In the genomic region with DNA sequence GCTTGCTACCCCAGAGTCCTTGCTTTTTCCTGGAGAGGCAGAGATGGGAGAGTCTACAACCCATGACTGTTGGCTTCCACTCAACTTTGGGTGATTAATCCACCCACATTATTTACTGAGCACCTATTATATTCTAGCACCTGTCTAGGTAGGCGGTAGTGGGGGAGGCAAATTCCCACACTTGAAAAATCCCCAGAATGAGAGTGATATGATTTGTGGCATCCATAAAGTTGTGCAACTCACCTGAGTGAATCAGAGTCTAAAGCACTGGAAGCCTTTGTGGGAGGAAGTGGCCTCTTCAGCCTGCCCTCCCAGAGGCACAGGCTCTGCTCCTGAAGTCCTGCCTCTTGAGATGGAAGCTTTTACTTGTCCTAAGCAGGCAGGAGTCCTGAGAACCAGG, we compare ENCODE assay signal across 15 cellular contexts. TPM values are rescaled to one million over a fixed set of nuclear protein-coding genes. Genes with fewer than 3 reads are reported as not detected.
A peak's percentile ranks its signal among the peaks of the same experiment; 100 is the strongest.
DNase-seq lines count a peak whose midpoint lies in the region; ATAC-seq, FAIRE-seq and TF ChIP-seq lines count a peak whose summit lies in the region.
"Had no signal": no experiment of that assay in that cellular context is flagged by ENCODE, and none has a peak within 500 bp of the region (broad histone marks: within the 10 kb centered on the region; RNA-seq: fewer than 3 reads in every experiment).

No MANE protein-coding gene starts in this region.

- H3K4me2 ChIP-seq in PC-9: peak overlapping the region; percentile 56
- H3K4me2 ChIP-seq: KMS-11 had no signal

- WGBS in transverse colon (ENCODE audit: low coverage in 1 of 2), 2 donors: 73 to 83% methylated on average over 1 of the region's 1 CpG

- H3K4me3 ChIP-seq in PC-9: no peak overlapping the region
- H3K4me3 ChIP-seq in transverse colon: no peak overlapping the region
- H3K4me3 ChIP-seq: SJSA1, tibial nerve had no signal

- intact Hi-C loops in PC-9 (cut with micrococcal nuclease; ENCODE audit: unreplicated experiment): no loop called here
- intact Hi-C loops in transverse colon (cut with DNase I; ENCODE audit: low total_unique reads): no loop called here

- TF ChIP-seq EP300 in transverse colon (IDR thresholded peaks at IDR 0.05; ENCODE audit: low read depth): no peak

- POLR2A ChIA-PET in PC-9 (lab: Charles Lee; ENCODE audit: unreplicated experiment): no interaction called here

- CTCF ChIA-PET in PC-9 (lab: Charles Lee): no interaction called here

- H3K27me3 ChIP-seq in PC-9 (ENCODE audit: insufficient read depth, low read depth): no peaks in the 10 kb centered on the region
- no peaks in the 10 kb centered on the region for H3K27me3 ChIP-seq in foreskin keratinocyte
- H3K27me3 ChIP-seq in transverse colon: no peaks in the 10 kb centered on the region
- H3K27me3 ChIP-seq: BE2C, SJSA1, tibial nerve had no signal

- ATAC-seq in activated naive CD8-positive, alpha-beta T cell treated with anti-CD3 and anti-CD28 coated beads, Interleukin-2, amount 50 U/mL, for 24 hours: peak; percentile 48
- peak; percentile 90 for ATAC-seq in foreskin keratinocyte

- peak overlapping the region; percentile 91 for H3K27ac ChIP-seq in PC-9
- peak overlapping the region; percentile 63 for H3K27ac ChIP-seq in foreskin keratinocyte
- peak overlapping the region; percentile 72 to 83 (median 78) for H3K27ac ChIP-seq in transverse colon
- H3K27ac ChIP-seq: KMS-11, SJSA1 had no signal

- peaks cover 41% of the 10 kb centered on the region for H3K4me1 ChIP-seq in PC-9 (replicated peaks; ENCODE audit: insufficient read depth)
- H3K4me1 ChIP-seq in foreskin keratinocyte: peaks cover 11% of the 10 kb centered on the region
- H3K4me1 ChIP-seq in transverse colon: peaks cover 0 to 27% (median 18%) of the 10 kb centered on the region in 4 donors
- H3K4me1 ChIP-seq: BE2C, tibial nerve had no signal

- H3K4me1 Mint-ChIP-seq in activated naive CD8-positive, alpha-beta T cell treated with anti-CD3 and anti-CD28 coated beads, Interleukin-2, amount 50 U/mL, for 24 hours: peaks cover 19% of the 10 kb centered on the region
- peaks cover 14% of the 10 kb centered on the region for H3K4me1 Mint-ChIP-seq in activated naive CD8-positive, alpha-beta T cell treated with anti-CD3 and anti-CD28 coated beads for 36 hours
- H3K4me1 Mint-ChIP-seq in progenitor cell of endocrine pancreas (ENCODE audit: low read depth): peaks cover 7% of the 10 kb centered on the region

- H4K20me1 ChIP-seq in PC-9 (ENCODE audit: insufficient read depth): no peaks in the 10 kb centered on the region

- H3K9me2 ChIP-seq in PC-9 (ENCODE audit: insufficient read depth): no peaks in the 10 kb centered on the region

- H3K79me2 ChIP-seq in PC-9 (ENCODE audit: low read depth): no peaks in the 10 kb centered on the region

- no peaks in the 10 kb centered on the region for H3K9me3 Mint-ChIP-seq in activated naive CD8-positive, alpha-beta T cell treated with anti-CD3 and anti-CD28 coated beads, Interleukin-2, amount 50 U/mL, for 24 hours
- no peaks in the 10 kb centered on the region for H3K9me3 Mint-ChIP-seq in activated naive CD8-positive, alpha-beta T cell treated with anti-CD3 and anti-CD28 coated beads for 36 hours
- H3K9me3 Mint-ChIP-seq in progenitor cell of endocrine pancreas (ENCODE audit: low read depth): no peaks in the 10 kb centered on the region

- no peak for DNase-seq in activated naive CD8-positive, alpha-beta T cell treated with anti-CD3 and anti-CD28 coated beads, Interleukin-2, amount 50 U/mL, for 24 hours
- no peak for DNase-seq in activated naive CD8-positive, alpha-beta T cell treated with anti-CD3 and anti-CD28 coated beads for 36 hours
- DNase-seq in PC-9 (peak; percentile 21 to 89), foreskin keratinocyte (peak; percentile 97), transverse colon (peak; percentile 66), progenitor cell of endocrine pancreas (ENCODE audit: low spot score, unreplicated experiment) (no peak), NCI-H1417 (lab: John Stamatoyannopoulos, UW) (no peak), GM19239 (ENCODE audit: insufficient read length, low spot score) (no peak)
- DNase-seq: amniotic stem cell, BE2C, hippocampal formation, NCI-H446 treated with DMSO at 0.1 percent for 48 hours had no signal

- no peak overlapping the region for H3K27ac Mint-ChIP-seq in activated naive CD8-positive, alpha-beta T cell treated with anti-CD3 and anti-CD28 coated beads, Interleukin-2, amount 50 U/mL, for 24 hours
- no peak overlapping the region for H3K27ac Mint-ChIP-seq in activated naive CD8-positive, alpha-beta T cell treated with anti-CD3 and anti-CD28 coated beads for 36 hours
- H3K27ac Mint-ChIP-seq in progenitor cell of endocrine pancreas: no peak overlapping the region

- in situ Hi-C loops in transverse colon (cut with MboI; ENCODE audit: low pct_ligation_motif_present in 1 of 4, low pct_unique_long_range_greater_than_20kb in 1 of 4, low sequenced_read_pairs in 3 of 4): no loop called here

- peak; percentile 41 for TF ChIP-seq POLR2A in transverse colon (IDR thresholded peaks at IDR 0.05)

- H3K27me3 Mint-ChIP-seq in activated naive CD8-positive, alpha-beta T cell treated with anti-CD3 and anti-CD28 coated beads, Interleukin-2, amount 50 U/mL, for 24 hours: peaks cover 3% of the 10 kb centered on the region
- peaks cover 7% of the 10 kb centered on the region for H3K27me3 Mint-ChIP-seq in activated naive CD8-positive, alpha-beta T cell treated with anti-CD3 and anti-CD28 coated beads for 36 hours
- no peaks in the 10 kb centered on the region for H3K27me3 Mint-ChIP-seq in progenitor cell of endocrine pancreas

- H3K36me3 Mint-ChIP-seq in activated naive CD8-positive, alpha-beta T cell treated with anti-CD3 and anti-CD28 coated beads, Interleukin-2, amount 50 U/mL, for 24 hours (ENCODE audit: low read depth): no peaks in the 10 kb centered on the region
- H3K36me3 Mint-ChIP-seq in activated naive CD8-positive, alpha-beta T cell treated with anti-CD3 and anti-CD28 coated beads for 36 hours: no peaks in the 10 kb centered on the region
- no peaks in the 10 kb centered on the region for H3K36me3 Mint-ChIP-seq in progenitor cell of endocrine pancreas (ENCODE audit: insufficient read depth)

- TF ChIP-seq CTCF in PC-9 (conservative IDR thresholded peaks at IDR 0.05): no peak
- no peak for TF ChIP-seq CTCF in foreskin keratinocyte (conservative IDR thresholded peaks at IDR 0.05)
- TF ChIP-seq CTCF in transverse colon (IDR thresholded peaks at IDR 0.05): no peak
- no peak for TF ChIP-seq CTCF in progenitor cell of endocrine pancreas (IDR thresholded peaks at IDR 0.05; ENCODE audit: unreplicated experiment)

- no peaks in the 10 kb centered on the region for H3K9me3 ChIP-seq in PC-9 (ENCODE audit: insufficient read depth, low read depth)
- no peaks in the 10 kb centered on the region for H3K9me3 ChIP-seq in transverse colon
- H3K9me3 ChIP-seq: BE2C, SJSA1, tibial nerve had no signal

- H3F3A ChIP-seq in PC-9 (ENCODE audit: insufficient read depth, low read depth): peaks cover 29% of the 10 kb centered on the region

- H3K36me3 ChIP-seq in PC-9 (ENCODE audit: low read depth): no peaks in the 10 kb centered on the region
- H3K36me3 ChIP-seq in transverse colon: no peaks in the 10 kb centered on the region
- H3K36me3 ChIP-seq: BE2C, SJSA1, tibial nerve had no signal

- peak overlapping the region; percentile 32; the same call in 1 of the 2 replicates for H2AFZ ChIP-seq in PC-9

- H3K4me3 Mint-ChIP-seq in activated naive CD8-positive, alpha-beta T cell treated with anti-CD3 and anti-CD28 coated beads, Interleukin-2, amount 50 U/mL, for 24 hours: no peak overlapping the region
- H3K4me3 Mint-ChIP-seq in activated naive CD8-positive, alpha-beta T cell treated with anti-CD3 and anti-CD28 coated beads for 36 hours: no peak overlapping the region
- no peak overlapping the region for H3K4me3 Mint-ChIP-seq in progenitor cell of endocrine pancreas (ENCODE audit: low read depth)

- no TSS peak for BruUV-seq in PC-9 (replicated peaks; lab: Mats Ljungman, UMichigan)

- no peak for FAIRE-seq in GM19239 (lab: Jason Lieb, UNC)

RNA-seq across cellular contexts. Expression of gene CTNNB1, which starts 40.4 kb away (rescaled TPM):
- 100 to 1,000 TPM; 132 to 141 TPM for total RNA-seq in activated naive CD8-positive, alpha-beta T cell treated with anti-CD3 and anti-CD28 coated beads for 36 hours
- total RNA-seq in PC-9 (2021) (251 and 293 TPM in 2 replicates), foreskin keratinocyte (438 and 461 TPM in 2 replicates), transverse colon (100 to 1,000 TPM; 290 to 527 (median 414) TPM), progenitor cell of endocrine pancreas (504 and 531 TPM in 2 replicates)
- 135 and 150 TPM in 2 replicates for polyA plus RNA-seq in foreskin keratinocyte

Comparison
In these comparisons a context has a peak if more than half of its experiments do, and no peak if none do; other contexts are left out.
1. DNase-seq: peak in PC-9 (2 of 2), foreskin keratinocyte (2 of 2) and transverse colon (single experiment); none in activated naive CD8-positive, alpha-beta T cell treated with anti-CD3 and anti-CD28 coated beads, Interleukin-2, amount 50 U/mL, for 24 hours (single experiment), activated naive CD8-positive, alpha-beta T cell treated with anti-CD3 and anti-CD28 coated beads for 36 hours (single experiment), progenitor cell of endocrine pancreas (single experiment), NCI-H1417 (0 of 3) and GM19239 (single experiment).
2. Peak in every context shown above with its lines, with median percentiles within 50 percentile points of each other: H3K27ac ChIP-seq.